In the genomic region with DNA sequence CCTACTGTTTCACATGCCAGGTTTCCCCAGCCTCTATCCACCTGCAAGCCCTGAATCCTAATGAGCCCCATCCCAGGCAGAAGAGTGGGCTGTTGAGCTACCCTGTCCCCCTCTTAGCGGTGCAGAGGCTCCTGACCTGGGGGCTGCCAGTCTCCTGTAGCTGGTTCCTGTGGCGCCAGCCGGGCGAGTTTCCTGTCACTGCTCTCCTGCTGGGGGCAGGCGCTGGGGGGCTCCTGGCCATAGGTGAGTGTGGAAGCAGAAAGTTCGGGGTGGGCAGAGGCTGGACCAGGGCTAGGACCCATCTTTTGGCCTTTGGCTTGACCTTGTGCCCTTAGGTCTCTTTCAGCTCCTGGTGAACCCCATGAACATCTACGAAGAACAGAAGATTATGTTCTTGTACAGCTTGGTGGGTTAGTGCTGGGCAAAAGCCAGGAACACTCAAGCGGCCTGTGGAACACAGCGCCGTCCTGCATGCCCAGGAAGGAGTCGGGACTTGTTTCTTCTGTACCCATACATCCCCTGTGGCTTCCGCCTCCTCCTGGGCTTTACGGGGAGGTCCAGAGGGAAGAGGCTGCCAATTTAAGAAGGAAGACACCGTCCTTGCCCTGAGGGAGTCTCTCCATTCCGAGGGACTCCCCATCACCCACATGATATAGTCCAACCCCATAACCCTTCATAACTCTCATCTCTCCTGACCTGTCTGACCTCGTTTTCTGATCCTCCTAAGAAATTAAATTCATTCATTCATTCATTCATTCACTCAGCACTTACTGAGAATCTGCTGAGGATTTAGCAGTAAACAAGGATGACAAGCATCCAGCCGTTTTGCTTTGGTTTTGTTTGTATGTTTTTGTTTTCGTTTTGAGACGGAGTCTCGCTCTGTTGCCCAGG, we compare ENCODE assay signal across 1 cellular context.
TF ChIP-seq lines count a peak whose summit lies in the region.

No MANE protein-coding gene starts in this region.

TF ChIP-seq in IMR-90, 13 proteins besides CTCF, POLR2A, EP300 and RAD21:
- TF ChIP-seq FOS (IDR thresholded peaks at IDR 0.05; ENCODE audit: low read depth, low read length) (no peak), CEBPB (IDR thresholded peaks at IDR 0.05; ENCODE audit: low read depth, low read length) (no peak)
